12 cellular contexts compared by ENCODE assay signal in genomic region chr2:237888389-237888788, GRCh38. TPM values are rescaled to one million over a fixed set of nuclear protein-coding genes. Genes with fewer than 3 reads are reported as not detected.
DNase-seq lines count a peak whose midpoint lies in the region; ATAC-seq and TF ChIP-seq lines count a peak whose summit lies in the region.
"Had no signal": no experiment of that assay in that cellular context is flagged by ENCODE, and none has a peak within 500 bp of the region (broad histone marks: within the 10 kb centered on the region; RNA-seq: fewer than 3 reads in every experiment).

No MANE protein-coding gene starts in this region.

- H3K79me1 ChIP-seq in mesenchymal stem cell (replicated peaks; ENCODE audit: low read length, poor library complexity, severe bottlenecking) = no peaks in the 10 kb centered on the region

- no peak overlapping the region for H3K14ac ChIP-seq in mesenchymal stem cell (ENCODE audit: low read length in 2 of 2)

- no peak overlapping the region for H2BK5ac ChIP-seq in mesenchymal stem cell (ENCODE audit: low read depth, low read length, poor library complexity, severe bottlenecking)

- H2AFZ ChIP-seq in mesenchymal stem cell (ENCODE audit: low read depth, low read length) = no peak overlapping the region

- no peak overlapping the region for H3K23ac ChIP-seq in mesenchymal stem cell (ENCODE audit: low read length in 2 of 2)

- H3K27me3 ChIP-seq in right atrium auricular region (no peaks in the 10 kb centered on the region), mesenchymal stem cell (ENCODE audit: control insufficient read depth in 1 of 2, insufficient read depth in 1 of 2, low read length in 2 of 2) (peaks cover 0 to 11% of the 10 kb centered on the region in 2 experiments), aorta (ENCODE audit: control insufficient read depth in 1 of 2, insufficient read depth in 2 of 2, low read length in 1 of 2) (no peaks in the 10 kb centered on the region)

- H2BK120ac ChIP-seq in mesenchymal stem cell (ENCODE audit: low read depth, low read length) = no peak overlapping the region

- H3K4me3 Mint-ChIP-seq in dendritic cell treated with granulocyte-macrophage colony-stimulating factor and Interleukin-4, amounts not matched to agents 40 ng/mL and 50 ng/mL, for 4 days = no peak overlapping the region
- H3K4me3 Mint-ChIP-seq: activated T-helper 17 cell treated with anti-CD3 and anti-CD28 coated beads, Interleukin-2, amount 50 U/mL, for 72 hours had no signal

- H3K9ac ChIP-seq in mesenchymal stem cell (ENCODE audit: low read length) = no peak overlapping the region

- WGBS in mesenchymal stem cell = 14% methylated on average over 1 of the region's 2 CpGs
- WGBS in aorta, 2 donors = 1 to 3% methylated on average over 2 of the region's 2 CpGs

- H3K36me3 ChIP-seq in right atrium auricular region = no peaks in the 10 kb centered on the region
- H3K36me3 ChIP-seq in mesenchymal stem cell (ENCODE audit: control insufficient read depth in 1 of 2, insufficient read depth in 2 of 2, low read depth in 1 of 2, low read length in 2 of 2) = peaks cover 0 to 8% of the 10 kb centered on the region in 2 experiments
- H3K36me3 ChIP-seq in aorta (ENCODE audit: control insufficient read depth in 1 of 2, insufficient read depth in 2 of 2, low read length in 1 of 2) = no peaks in the 10 kb centered on the region

- TF ChIP-seq CTCF in right atrium auricular region (IDR thresholded peaks at IDR 0.05) = no peak

- H3K9me3 ChIP-seq in right atrium auricular region (no peaks in the 10 kb centered on the region), mesenchymal stem cell (ENCODE audit: control insufficient read depth, low read length) (no peaks in the 10 kb centered on the region), aorta (ENCODE audit: control insufficient read depth, low read length) (no peaks in the 10 kb centered on the region)

- ATAC-seq in Right ventricle myocardium inferior (no peak), aorta (ENCODE audit: low FRiP score) (no peak), GM19455 (IDR thresholded peaks at IDR 0.05; ENCODE audit: unreplicated experiment) (no peak)
- ATAC-seq: activated T-helper 17 cell treated with anti-CD3 and anti-CD28 coated beads, Interleukin-2, amount 50 U/mL, for 72 hours had no signal

- peak overlapping the region; percentile 97 for H3K27ac Mint-ChIP-seq in dendritic cell treated with granulocyte-macrophage colony-stimulating factor and Interleukin-4, amounts not matched to agents 40 ng/mL and 50 ng/mL, for 4 days
- H3K27ac Mint-ChIP-seq: activated T-helper 17 cell treated with anti-CD3 and anti-CD28 coated beads, Interleukin-2, amount 50 U/mL, for 72 hours had no signal

- DNase-seq in right atrium auricular region (ENCODE audit: low spot score) (no peak), Right ventricle myocardium inferior (ENCODE audit: missing footprints) (no peak), mesenchymal stem cell (peak; percentile 79), aorta (no peak), erythroblast (lab: John Stamatoyannopoulos, UW) (no peak), NCI-H1092 treated with DMSO at 0.1 percent for 48 hours (lab: John Stamatoyannopoulos, UW) (no peak)
- DNase-seq: naive B cell; SHP77 treated with DMSO at 0.1 percent for 48 hours; stimulated activated CD4-positive, alpha-beta T cell treated with anti-CD3 and anti-CD28 coated beads, Interleukin-15, amount 100 ng/mL, for 24 hours had no signal

- H3K4me1 ChIP-seq in right atrium auricular region (peaks cover 0 to 46% of the 10 kb centered on the region in 2 donors), mesenchymal stem cell (ENCODE audit: control insufficient read depth, insufficient read depth, low read depth, low read length) (peaks cover 19% of the 10 kb centered on the region), aorta (ENCODE audit: control insufficient read depth in 1 of 2, insufficient read depth in 2 of 2, low read length in 2 of 2) (no peaks in the 10 kb centered on the region)

- H3K4me2 ChIP-seq in mesenchymal stem cell (ENCODE audit: low read length, poor library complexity, severe bottlenecking) = no peak overlapping the region

- no peak overlapping the region for H2BK15ac ChIP-seq in mesenchymal stem cell (ENCODE audit: low read depth, poor library complexity, severe bottlenecking)

- no peak overlapping the region for H3K18ac ChIP-seq in mesenchymal stem cell (ENCODE audit: low read depth in 1 of 2, low read length in 2 of 2)

- no peak overlapping the region for H3K4me3 ChIP-seq in right atrium auricular region
- H3K4me3 ChIP-seq in mesenchymal stem cell (ENCODE audit: insufficient read depth in 1 of 2, low read depth in 1 of 2, low read length in 2 of 2) = no peak overlapping the region
- H3K4me3 ChIP-seq in aorta (ENCODE audit: low read length in 2 of 2) = no peak overlapping the region

- H2AK5ac ChIP-seq in mesenchymal stem cell (ENCODE audit: low read length, severe bottlenecking) = no peak overlapping the region

- no peak overlapping the region for H4K8ac ChIP-seq in mesenchymal stem cell (ENCODE audit: low read length)

- no peak overlapping the region for H2BK12ac ChIP-seq in mesenchymal stem cell (ENCODE audit: low read length in 2 of 2)

- H3K9me3 Mint-ChIP-seq in dendritic cell treated with granulocyte-macrophage colony-stimulating factor and Interleukin-4, amounts not matched to agents 40 ng/mL and 50 ng/mL, for 4 days = no peaks in the 10 kb centered on the region
- H3K9me3 Mint-ChIP-seq: activated T-helper 17 cell treated with anti-CD3 and anti-CD28 coated beads, Interleukin-2, amount 50 U/mL, for 72 hours; naive B cell had no signal

- H3K4ac ChIP-seq in mesenchymal stem cell (ENCODE audit: low read depth in 1 of 2, low read length in 2 of 2) = no peak overlapping the region

- peak overlapping the region; percentile 89 to 94 for H3K27ac ChIP-seq in right atrium auricular region
- no peak overlapping the region for H3K27ac ChIP-seq in mesenchymal stem cell (ENCODE audit: low read length, poor library complexity, severe bottlenecking)
- H3K27ac ChIP-seq in aorta (ENCODE audit: low read depth in 1 of 2, low read length in 2 of 2) = peak overlapping the region; percentile 35 to 61

- peaks cover 95% of the 10 kb centered on the region for H3K4me1 Mint-ChIP-seq in dendritic cell treated with granulocyte-macrophage colony-stimulating factor and Interleukin-4, amounts not matched to agents 40 ng/mL and 50 ng/mL, for 4 days (ENCODE audit: low read depth)

- no peak for TF ChIP-seq POLR2A in erythroblast (IDR thresholded peaks at IDR 0.05; ENCODE audit: low read length)

- H4K91ac ChIP-seq in mesenchymal stem cell (ENCODE audit: low read length) = no peak overlapping the region

- intact Hi-C loops in Right ventricle myocardium inferior (cut with DNase I) (no loop called here), aorta (cut with DNase I) (no loop called here)
- intact Hi-C loops in dendritic cell treated with granulocyte-macrophage colony-stimulating factor and Interleukin-4, amounts not matched to agents 40 ng/mL and 50 ng/mL, for 4 days (cut with micrococcal nuclease) = no loop called here

- no peaks in the 10 kb centered on the region for H3K27me3 Mint-ChIP-seq in dendritic cell treated with granulocyte-macrophage colony-stimulating factor and Interleukin-4, amounts not matched to agents 40 ng/mL and 50 ng/mL, for 4 days
- H3K27me3 Mint-ChIP-seq: activated T-helper 17 cell treated with anti-CD3 and anti-CD28 coated beads, Interleukin-2, amount 50 U/mL, for 72 hours; naive B cell had no signal

- peaks cover 81% of the 10 kb centered on the region for H3K36me3 Mint-ChIP-seq in dendritic cell treated with granulocyte-macrophage colony-stimulating factor and Interleukin-4, amounts not matched to agents 40 ng/mL and 50 ng/mL, for 4 days (ENCODE audit: low read depth)
- H3K36me3 Mint-ChIP-seq: naive B cell had no signal

RNA-seq across cellular contexts. Expression of gene RAMP1, which starts 29.0 kb away (rescaled TPM):
- total RNA-seq in right atrium auricular region (100 to 1,000 TPM; 239 to 275 TPM), Right ventricle myocardium inferior (139 TPM), aorta (100 to 1,000 TPM; 109 to 230 TPM)
- polyA plus RNA-seq in mesenchymal stem cell (2013, experiment 1 of 2) = 3.1 TPM
- 4.3 TPM for polyA plus RNA-seq in mesenchymal stem cell (2013, experiment 2 of 2)
- 100 to 1,000 TPM; 328 to 423 TPM for polyA plus RNA-seq in aorta
